Comparison of ENCODE assay signal across 18 cellular contexts in genomic region chr5:107951322-107951721, GRCh38.
"Had no signal": no experiment of that assay in that cellular context is flagged by ENCODE, and none has a peak within 500 bp of the region (broad histone marks: within the 10 kb centered on the region; RNA-seq: fewer than 3 reads in every experiment).

No MANE protein-coding gene starts in this region.

- FAIRE-seq: frontal cortex, small intestine had no signal

- H3K9me3 ChIP-seq: mucosa of descending colon had no signal

- DNase-seq: activated CD4-positive, alpha-beta T cell treated with anti-CD3 and anti-CD28 coated beads, Interleukin-2, amount 10 ng/mL, durations not matched to agents 7 days and 5 days; activated naive CD4-positive, alpha-beta T cell treated with Interleukin-2 at 50 U/mL for 16 hours; activated T-cell treated with anti-CD3 and anti-CD28 coated beads for 4 hours; anterior cingulate cortex; dermis blood vessel endothelial cell; effector memory CD8-positive, alpha-beta T cell; islet precursor cell; mucosa of descending colon; naive thymus-derived CD8-positive, alpha-beta T cell; nucleus accumbens; posterior cingulate gyrus; right cardiac atrium; small intestine; stimulated activated CD4-positive, alpha-beta T cell treated with anti-CD3 and anti-CD28 coated beads, Interleukin-4, amount 100 ng/mL, for 24 hours; stimulated activated naive CD4-positive, alpha-beta T cell treated with Interleukin-2 at 50 U/mL for 16 hours; substantia nigra; T-helper 9 cell had no signal

- ATAC-seq: effector memory CD8-positive, alpha-beta T cell; mucosa of descending colon; naive thymus-derived CD8-positive, alpha-beta T cell; right cardiac atrium had no signal

- H3K4me3 ChIP-seq: mucosa of descending colon had no signal
